31 cellular contexts compared by ENCODE assay signal in the genomic region with DNA sequence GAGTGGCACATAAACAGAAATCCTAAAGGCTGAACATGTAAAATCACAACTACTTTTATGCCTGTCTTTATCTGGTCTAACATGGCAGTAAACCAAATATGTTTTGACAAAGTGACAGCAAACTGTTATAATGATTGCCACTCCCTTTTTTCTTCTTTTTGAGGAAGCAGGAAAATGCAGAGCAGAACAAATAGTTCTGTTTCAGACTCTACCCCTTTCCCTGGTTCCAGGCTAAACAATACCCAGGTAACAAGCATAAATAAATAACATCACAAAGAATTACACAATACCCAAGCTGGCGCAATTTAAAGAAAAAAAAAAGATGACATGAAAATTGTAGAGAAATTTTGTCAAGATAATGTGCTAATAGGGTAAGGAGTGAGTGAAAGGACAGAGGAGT. TPM values are rescaled to one million over a fixed set of nuclear protein-coding genes. Genes with fewer than 3 reads are reported as not detected.
"Had no signal": no experiment of that assay in that cellular context is flagged by ENCODE, and none has a peak within 500 bp of the region (broad histone marks: within the 10 kb centered on the region; RNA-seq: fewer than 3 reads in every experiment).

No MANE protein-coding gene starts in this region.

- H2AFZ ChIP-seq: neural progenitor cell, parathyroid adenoma had no signal

- H3K36me3 ChIP-seq: cardiac muscle cell, colonic mucosa, gastroesophageal sphincter, neural progenitor cell, spleen, tibial nerve had no signal

- H3K4me1 ChIP-seq: colonic mucosa, gastroesophageal sphincter, neural progenitor cell, parathyroid adenoma, psoas muscle, spleen, tibial nerve had no signal

- FAIRE-seq: keratinocyte, urothelium cell line had no signal

- DNase-seq: activated B cell treated with CpG ODN at 0.5 μM for 24 hours; activated CD4-positive, alpha-beta T cell treated with anti-CD3 and anti-CD28 coated beads, Interleukin-2, amount 50 U/mL, for 1 hour; activated CD8-positive, alpha-beta memory T cell treated with anti-CD3 and anti-CD28 coated beads, Interleukin-2, amount 10 ng/mL, durations not matched to agents 7 days and 5 days; activated CD8-positive, alpha-beta T cell treated with anti-CD3 and anti-CD28 coated beads, Interleukin-2, amount 10 ng/mL, durations not matched to agents 7 days and 5 days; activated T-cell treated with anti-CD3 and anti-CD28 coated beads, Interleukin-2, amount 50 U/mL, for 48 hours; anterior cingulate cortex; cerebellar nuclear complex; colonic mucosa; effector CD8-positive, alpha-beta T cell; erythroblast; head of caudate nucleus; hippocampal formation; midbrain; naive thymus-derived CD8-positive, alpha-beta T cell; occipital lobe; psoas muscle; right cardiac atrium; spleen; stimulated activated naive CD4-positive, alpha-beta T cell; SW 1271; T-helper 9 cell had no signal

- H3K9ac ChIP-seq: neural progenitor cell, parathyroid adenoma had no signal

- ATAC-seq: activated CD8-positive, alpha-beta memory T cell treated with anti-CD3 and anti-CD28 coated beads, Interleukin-2, amount 10 ng/mL, durations not matched to agents 7 days and 5 days; activated CD8-positive, alpha-beta T cell treated with anti-CD3 and anti-CD28 coated beads, Interleukin-2, amount 10 ng/mL, durations not matched to agents 7 days and 5 days; activated naive CD4-positive, alpha-beta T cell treated with anti-CD3 and anti-CD28 coated beads, Interleukin-2, amount 50 U/mL, for 72 hours; gastroesophageal sphincter; naive thymus-derived CD8-positive, alpha-beta T cell; psoas muscle; right cardiac atrium had no signal

- H3K9me3 ChIP-seq: colonic mucosa, psoas muscle had no signal

- H3K4me3 ChIP-seq: cardiac muscle cell, colonic mucosa, gastroesophageal sphincter, neural progenitor cell, psoas muscle, spleen, tibial nerve had no signal

- H3K79me2 ChIP-seq: parathyroid adenoma had no signal

- H3K27ac ChIP-seq: cardiac muscle cell, colonic mucosa, gastroesophageal sphincter, neural progenitor cell, parathyroid adenoma, psoas muscle, spleen, tibial nerve had no signal

- H3K4me2 ChIP-seq: neural progenitor cell had no signal

- H3K27me3 ChIP-seq: cardiac muscle cell, colonic mucosa, gastroesophageal sphincter, neural progenitor cell, spleen, tibial nerve had no signal

RNA-seq across cellular contexts. Expression of gene CCDC181, which starts 24.2 kb away (rescaled TPM):
- total RNA-seq: activated B cell treated with CpG ODN at 0.5 μM for 24 hours; activated CD8-positive, alpha-beta T cell treated with anti-CD3 and anti-CD28 coated beads, Interleukin-2, amount 10 ng/mL, durations not matched to agents 7 days and 5 days; colonic mucosa; dermis microvascular lymphatic vessel endothelial cell; lower leg skin; naive thymus-derived CD8-positive, alpha-beta T cell; spleen had no signal
- polyA plus RNA-seq: keratinocyte had no signal
